1 cellular context compared by ENCODE assay signal in the genomic region with DNA sequence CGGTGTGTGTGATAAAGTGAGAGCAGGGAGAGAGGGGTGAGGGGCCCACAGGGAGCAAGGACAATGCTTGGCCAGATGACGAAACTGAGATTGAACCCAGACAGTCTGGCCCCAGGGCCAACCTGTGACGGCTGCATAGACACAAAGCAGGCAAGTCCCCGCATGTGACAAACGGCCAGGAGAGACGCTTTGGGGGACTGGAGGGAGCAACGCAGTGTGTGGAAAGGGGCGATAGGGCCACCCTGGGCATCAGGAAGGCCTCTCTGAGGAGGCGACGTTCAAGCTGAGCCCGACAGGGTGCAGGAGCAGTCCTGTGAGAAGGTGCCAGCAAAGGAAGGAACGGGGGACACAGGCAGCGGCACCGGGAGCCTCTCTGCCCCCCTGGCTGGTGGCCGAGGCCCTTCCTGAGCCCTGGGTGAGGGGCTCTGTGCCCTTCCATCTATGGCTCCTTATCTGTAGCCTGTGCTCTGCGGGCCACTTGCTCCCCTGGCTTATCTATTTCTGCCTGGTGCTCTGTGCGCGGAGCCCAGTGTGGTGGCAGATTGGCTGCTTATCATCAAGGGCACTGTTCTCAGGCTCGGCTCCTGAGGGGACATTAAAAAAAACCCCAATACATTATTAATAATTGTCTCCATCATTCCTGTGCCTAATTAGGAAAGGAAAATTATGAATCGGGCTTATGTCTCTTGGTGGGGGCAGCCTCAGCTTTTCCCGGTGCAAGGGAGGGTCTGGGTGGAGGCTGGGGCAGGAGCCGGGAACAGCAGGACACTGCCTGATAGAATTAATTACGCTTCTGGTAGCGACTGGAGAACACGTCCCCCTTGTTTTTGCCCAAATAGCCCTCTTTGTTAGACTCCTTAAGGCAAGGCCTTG.
TF ChIP-seq lines count a peak whose summit lies in the region.

No MANE protein-coding gene starts in this region.

TF ChIP-seq in HepG2, 621 proteins besides CTCF, POLR2A, EP300 and RAD21:
- TF ChIP-seq ZBTB8A (CRISPR knock-in tag; IDR thresholded peaks at IDR 0.05; ENCODE audit: borderline replicate concordance, low read depth) (no peak), CAMTA2 (CRISPR knock-in tag; IDR thresholded peaks at IDR 0.05; ENCODE audit: borderline replicate concordance) (no peak), ZFP37 (CRISPR knock-in tag; IDR thresholded peaks at IDR 0.05; ENCODE audit: borderline replicate concordance) (no peak), FOXC1 (CRISPR knock-in tag; IDR thresholded peaks at IDR 0.05; ENCODE audit: borderline replicate concordance) (no peak), KDM5B (CRISPR knock-in tag; IDR thresholded peaks at IDR 0.05; ENCODE audit: borderline replicate concordance) (no peak), NKX3-1 (CRISPR knock-in tag; IDR thresholded peaks at IDR 0.05) (no peak), GTF3A (CRISPR knock-in tag; conservative IDR thresholded peaks at IDR 0.05) (no peak), MYC (CRISPR knock-in tag; IDR thresholded peaks at IDR 0.05; ENCODE audit: borderline replicate concordance) (no peak), ETV5 (CRISPR knock-in tag; IDR thresholded peaks at IDR 0.05; ENCODE audit: borderline replicate concordance) (no peak), SIX4 (CRISPR knock-in tag; IDR thresholded peaks at IDR 0.05) (no peak)
- TF ChIP-seq, protein P1, sequence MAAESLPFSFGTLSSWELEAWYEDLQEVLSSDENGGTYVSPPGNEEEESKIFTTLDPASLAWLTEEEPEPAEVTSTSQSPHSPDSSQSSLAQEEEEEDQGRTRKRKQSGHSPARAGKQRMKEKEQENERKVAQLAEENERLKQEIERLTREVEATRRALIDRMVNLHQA (CRISPR knock-in tag; IDR thresholded peaks at IDR 0.05) = no peak
